In genomic region chr7:35499226-35499625, GRCh38 we compare ENCODE assay signal across 28 cellular contexts.
"Had no signal": no experiment of that assay in that cellular context is flagged by ENCODE, and none has a peak within 500 bp of the region (broad histone marks: within the 10 kb centered on the region; RNA-seq: fewer than 3 reads in every experiment).

No MANE protein-coding gene starts in this region.

- H3K36me3 Mint-ChIP-seq: stimulated activated effector memory CD8-positive, alpha-beta T cell treated with anti-CD3 and anti-CD28 coated beads, Interleukin-12 subunit alpha, Interleukin-12 subunit beta, amount 100 ng/mL, for 72 hours; stimulated activated memory B cell treated with anti-CD40 and anti-IgM and Interleukin-4, amounts not matched to agents 10 μg/mL and 1 μg/mL and 100 μg/mL, for 72 hours; stimulated activated naive B cell treated with anti-CD40 and anti-IgM and Interleukin-4, amounts not matched to agents 10 μg/mL and 1 μg/mL and 100 μg/mL, for 72 hours; type B pancreatic cell had no signal

- H3K9me3 ChIP-seq: stomach, suprapubic skin, testis, thoracic aorta, thyroid gland, tibial artery, tibial nerve, transverse colon, upper lobe of left lung, upper lobe of right lung, uterus, vagina had no signal

- H3K4me3 ChIP-seq: stomach, suprapubic skin, testis, thoracic aorta, thyroid gland, tibial artery, tibial nerve, transverse colon, upper lobe of left lung, upper lobe of right lung, uterus, vagina had no signal

- ATAC-seq: stimulated activated memory B cell treated with anti-CD40 and anti-IgM and Interleukin-4, amounts not matched to agents 10 μg/mL and 1 μg/mL and 100 μg/mL, for 72 hours; stimulated activated naive B cell treated with anti-CD40 and anti-IgM and Interleukin-4, amounts not matched to agents 10 μg/mL and 1 μg/mL and 100 μg/mL, for 72 hours; stimulated activated naive CD8-positive, alpha-beta T cell treated with anti-CD3 and anti-CD28 coated beads, Interleukin-15, amount 100 ng/mL, for 72 hours; stimulated activated naive CD8-positive, alpha-beta T cell treated with anti-CD3 and anti-CD28 coated beads, Interleukin-15, Interleukin-2, amounts not matched to agents 100 U/mL and 50 U/mL, for 24 hours; upper lobe of right lung had no signal

- H3K9me3 Mint-ChIP-seq: stimulated activated effector memory CD8-positive, alpha-beta T cell treated with anti-CD3 and anti-CD28 coated beads, Interleukin-12 subunit alpha, Interleukin-12 subunit beta, amount 100 ng/mL, for 72 hours; stimulated activated naive CD8-positive, alpha-beta T cell treated with anti-CD3 and anti-CD28 coated beads, Interleukin-15, amount 100 ng/mL, for 72 hours; stimulated activated naive CD8-positive, alpha-beta T cell treated with anti-CD3 and anti-CD28 coated beads, Interleukin-15, Interleukin-2, amounts not matched to agents 100 ng/mL and 50 ng/mL, for 24 hours; type B pancreatic cell had no signal

- H3K4me1 ChIP-seq: stomach, suprapubic skin, testis, thyroid gland, tibial artery, tibial nerve, transverse colon, upper lobe of left lung, upper lobe of right lung, uterus, vagina had no signal

- H3K36me3 ChIP-seq: stomach, suprapubic skin, thoracic aorta, thyroid gland, tibial artery, tibial nerve, transverse colon, upper lobe of left lung, upper lobe of right lung, uterus, vagina had no signal

- H3K27ac Mint-ChIP-seq: stimulated activated effector memory CD8-positive, alpha-beta T cell treated with anti-CD3 and anti-CD28 coated beads, Interleukin-12 subunit alpha, Interleukin-12 subunit beta, amount 100 ng/mL, for 72 hours; stimulated activated memory B cell treated with anti-CD40 and anti-IgM and Interleukin-4, amounts not matched to agents 10 μg/mL and 1 μg/mL and 100 μg/mL, for 72 hours; stimulated activated naive B cell treated with anti-CD40 and anti-IgM and Interleukin-4, amounts not matched to agents 10 μg/mL and 1 μg/mL and 100 μg/mL, for 72 hours; stimulated activated naive CD8-positive, alpha-beta T cell treated with anti-CD3 and anti-CD28 coated beads, Interleukin-15, amount 100 ng/mL, for 72 hours; stimulated activated naive CD8-positive, alpha-beta T cell treated with anti-CD3 and anti-CD28 coated beads, Interleukin-15, Interleukin-2, amounts not matched to agents 100 ng/mL and 50 ng/mL, for 24 hours; type B pancreatic cell had no signal

- H3K4me1 Mint-ChIP-seq: stimulated activated effector memory CD8-positive, alpha-beta T cell treated with anti-CD3 and anti-CD28 coated beads, Interleukin-12 subunit alpha, Interleukin-12 subunit beta, amount 100 ng/mL, for 72 hours; stimulated activated naive CD8-positive, alpha-beta T cell treated with anti-CD3 and anti-CD28 coated beads, Interleukin-15, amount 100 ng/mL, for 72 hours had no signal

- H3K27me3 ChIP-seq: stomach, suprapubic skin, testis, thyroid gland, tibial nerve, transverse colon, upper lobe of left lung, upper lobe of right lung, uterus, vagina had no signal

- H3K27ac ChIP-seq: stomach, suprapubic skin, testis, thoracic aorta, thyroid gland, tibial artery, tibial nerve, transverse colon, upper lobe of left lung, upper lobe of right lung, uterus, vagina had no signal

- H3K4me3 Mint-ChIP-seq: stimulated activated effector memory CD8-positive, alpha-beta T cell treated with anti-CD3 and anti-CD28 coated beads, Interleukin-12 subunit alpha, Interleukin-12 subunit beta, amount 100 ng/mL, for 72 hours; stimulated activated memory B cell treated with anti-CD40 and anti-IgM and Interleukin-4, amounts not matched to agents 10 μg/mL and 1 μg/mL and 100 μg/mL, for 72 hours; stimulated activated naive B cell treated with anti-CD40 and anti-IgM and Interleukin-4, amounts not matched to agents 10 μg/mL and 1 μg/mL and 100 μg/mL, for 72 hours; stimulated activated naive CD8-positive, alpha-beta T cell treated with anti-CD3 and anti-CD28 coated beads, Interleukin-15, amount 100 ng/mL, for 72 hours; stimulated activated naive CD8-positive, alpha-beta T cell treated with anti-CD3 and anti-CD28 coated beads, Interleukin-15, Interleukin-2, amounts not matched to agents 100 ng/mL and 50 ng/mL, for 24 hours; type B pancreatic cell had no signal

- DNase-seq: stimulated activated CD4-positive, alpha-beta T cell treated with anti-CD3 and anti-CD28 coated beads, Interleukin-2, amount 100 ng/mL, for 48 hours; stimulated activated CD4-positive, alpha-beta T cell treated with anti-CD3 and anti-CD28 coated beads, Interleukin-4, amount 100 ng/mL, for 1 hour; stimulated activated CD4-positive, alpha-beta T cell treated with anti-CD3 and anti-CD28 coated beads, Interleukin-4, amount 100 ng/mL, for 24 hours; stimulated activated CD4-positive, alpha-beta T cell treated with anti-CD3 and anti-CD28 coated beads, Interleukin-4, amount 100 ng/mL, for 4 hours; stimulated activated CD8-positive, alpha-beta memory T cell treated with anti-CD3 and anti-CD28 coated beads, Interleukin-4, amount 100 ng/mL, for 48 hours; stimulated activated naive B cell treated with anti-CD40 and anti-IgM and Interleukin-4, amounts not matched to agents 10 μg/mL and 1 μg/mL and 100 μg/mL, for 72 hours; stimulated activated naive CD4-positive, alpha-beta T cell; stimulated activated naive CD4-positive, alpha-beta T cell treated with Interleukin-2 at 50 U/mL for 16 hours; stimulated activated naive CD8-positive, alpha-beta T cell treated with anti-CD3 and anti-CD28 coated beads, Interleukin-15, amount 100 ng/mL, for 72 hours; stimulated activated naive CD8-positive, alpha-beta T cell treated with anti-CD3 and anti-CD28 coated beads, Interleukin-15, Interleukin-2, amounts not matched to agents 100 U/mL and 50 U/mL, for 24 hours; stomach; substantia nigra; testis; thyroid gland; tibial artery; transverse colon; trophoblast cell; upper lobe of right lung; uterus had no signal
